In genomic region chr22:20459862-20460261, GRCh38 we compare ENCODE assay signal across 22 cellular contexts. TPM values are rescaled to one million over a fixed set of nuclear protein-coding genes. Genes with fewer than 3 reads are reported as not detected.
DNase-seq lines count a peak whose midpoint lies in the region; ATAC-seq, FAIRE-seq and TF ChIP-seq lines count a peak whose summit lies in the region.
"Had no signal": no experiment of that assay in that cellular context is flagged by ENCODE, and none has a peak within 500 bp of the region (broad histone marks: within the 10 kb centered on the region; RNA-seq: fewer than 3 reads in every experiment).

No MANE protein-coding gene starts in this region.

- H3K36me3 Mint-ChIP-seq in activated CD8-positive, alpha-beta memory T cell treated with anti-CD3 and anti-CD28 coated beads, Interleukin-2, amount 10 ng/mL, durations not matched to agents 7 days and 5 days, result peaks cover 23% of the 10 kb centered on the region
- peaks cover 27% of the 10 kb centered on the region for H3K36me3 Mint-ChIP-seq in nephron progenitor cell (ENCODE audit: low read depth)
- peaks cover 11% of the 10 kb centered on the region for H3K36me3 Mint-ChIP-seq in stimulated activated effector memory CD8-positive, alpha-beta T cell treated with anti-CD3 and anti-CD28 coated beads, Interleukin-12 subunit alpha, Interleukin-12 subunit beta, amount 100 ng/mL, for 72 hours

- in situ Hi-C loops in K562 (cut with MboI), result loop anchor here (5.0 kb wide), 2 partner anchors 38 to 303 kb away; no protein-coding TSS in a partner anchor

- no peak; a peak in 1 of 4 replicates for TF ChIP-seq RAD21 in K562 (CRISPR knock-in tag; conservative IDR thresholded peaks at IDR 0.05 in 1 of 2, IDR thresholded peaks at IDR 0.05 in 1 of 2)

- intact Hi-C loops in K562 (cut with micrococcal nuclease), result loop anchor here (5.0 kb wide), 1 partner anchor 163 kb away; no protein-coding TSS in a partner anchor

- CTCF ChIA-PET in activated CD8-positive, alpha-beta memory T cell treated with anti-CD3 and anti-CD28 coated beads, Interleukin-2, amount 10 ng/mL, durations not matched to agents 7 days and 5 days (lab: Charles Lee), result interaction anchor here (1.4 kb wide), 2 partner anchors 39 to 42 kb away, joined by 3 to 5 read pairs; no protein-coding TSS in a partner anchor
- CTCF ChIA-PET in K562 (lab: Yijun Ruan, JAX; ENCODE audit: low intra/inter-chr PET ratio), result no interaction called here

- no peaks in the 10 kb centered on the region for H3K79me2 ChIP-seq in K562 (ENCODE audit: control insufficient read depth, insufficient read depth, low read length)

- TF ChIP-seq EP300 in K562 (IDR thresholded peaks at IDR 0.05; ENCODE audit: low read length) (no peak), gastroesophageal sphincter (IDR thresholded peaks at IDR 0.05) (no peak)

- H3K9ac ChIP-seq in K562 (ENCODE audit: insufficient read depth in 1 of 2, low read depth in 2 of 2, low read length in 2 of 2), result 0 out of 4 replicates have a peak overlapping the region, but pooled peaks of 1 of the 2 experiments have one; percentile 3

- no peaks in the 10 kb centered on the region for H3K9me3 Mint-ChIP-seq in activated CD8-positive, alpha-beta memory T cell treated with anti-CD3 and anti-CD28 coated beads, Interleukin-2, amount 10 ng/mL, durations not matched to agents 7 days and 5 days (ENCODE audit: low read depth)
- no peaks in the 10 kb centered on the region for H3K9me3 Mint-ChIP-seq in nephron progenitor cell
- no peaks in the 10 kb centered on the region for H3K9me3 Mint-ChIP-seq in stimulated activated effector memory CD8-positive, alpha-beta T cell treated with anti-CD3 and anti-CD28 coated beads, Interleukin-12 subunit alpha, Interleukin-12 subunit beta, amount 100 ng/mL, for 72 hours

- H3K4me3 ChIP-seq in K562 (no peak overlapping the region), gastroesophageal sphincter (no peak overlapping the region)
- H3K4me3 ChIP-seq: SJSA1 had no signal

- POLR2A ChIA-PET in K562 (lab: Yijun Ruan, JAX), result interaction anchor here (0.5 to 1.7 kb wide), 8 partner anchors 9 to 91 kb away, joined by 3 to 10 read pairs (median 4); no protein-coding TSS in a partner anchor

- ATAC-seq in activated CD8-positive, alpha-beta memory T cell treated with anti-CD3 and anti-CD28 coated beads, Interleukin-2, amount 10 ng/mL, durations not matched to agents 7 days and 5 days, result no peak
- ATAC-seq in K562, result no peak
- no peak for ATAC-seq in stimulated activated effector memory CD8-positive, alpha-beta T cell treated with anti-CD3 and anti-CD28 coated beads, Interleukin-12 subunit alpha, Interleukin-12 subunit beta, amount 100 ng/mL, for 72 hours
- no peak for ATAC-seq in gastroesophageal sphincter
- ATAC-seq: PC-3 had no signal

- H3K9me1 ChIP-seq in K562 (ENCODE audit: control insufficient read depth, insufficient read depth, low read length), result no peaks in the 10 kb centered on the region

- no peaks in the 10 kb centered on the region for H3K27me3 Mint-ChIP-seq in activated CD8-positive, alpha-beta memory T cell treated with anti-CD3 and anti-CD28 coated beads, Interleukin-2, amount 10 ng/mL, durations not matched to agents 7 days and 5 days
- peaks cover 8% of the 10 kb centered on the region for H3K27me3 Mint-ChIP-seq in nephron progenitor cell (ENCODE audit: low read depth, poor library complexity)
- H3K27me3 Mint-ChIP-seq: CD4-positive, alpha-beta memory T cell had no signal

- DNase-seq in activated CD8-positive, alpha-beta memory T cell treated with anti-CD3 and anti-CD28 coated beads, Interleukin-2, amount 10 ng/mL, durations not matched to agents 7 days and 5 days, result no peak
- no peak for DNase-seq in activated CD8-positive, alpha-beta memory T cell treated with anti-CD3 and anti-CD28 coated beads, Interleukin-2, amount 50 U/mL, for 48 hours
- DNase-seq in K562 (ENCODE audit: extremely low read depth in 1 of 4, low spot score in 3 of 4) (no peak), nephron progenitor cell (no peak), KG1 (lab: John Stamatoyannopoulos, UW) (no peak), RCC 7860 (ENCODE audit: low spot score) (no peak)
- DNase-seq in stimulated activated effector memory CD8-positive, alpha-beta T cell treated with anti-CD3 and anti-CD28 coated beads, Interleukin-12 subunit alpha, Interleukin-12 subunit beta, amount 100 ng/mL, for 72 hours (ENCODE audit: low spot score in 2 of 2), result no peak
- DNase-seq: BE2C; Calu3; CD4-positive, alpha-beta memory T cell; GF-D8; KBM-7; MV-4-11; NCI-H1417; NCI-H187 treated with DMSO at 0.1 percent for 48 hours; NCI-H2227 treated with DMSO at 0.1 percent for 48 hours; NCI-H510A treated with DMSO at 0.1 percent for 48 hours; NCI-H774; PC-3 had no signal

- H3K4me1 Mint-ChIP-seq in activated CD8-positive, alpha-beta memory T cell treated with anti-CD3 and anti-CD28 coated beads, Interleukin-2, amount 10 ng/mL, durations not matched to agents 7 days and 5 days, result peaks cover 35% of the 10 kb centered on the region
- peaks cover 25% of the 10 kb centered on the region for H3K4me1 Mint-ChIP-seq in nephron progenitor cell
- peaks cover 49% of the 10 kb centered on the region for H3K4me1 Mint-ChIP-seq in stimulated activated effector memory CD8-positive, alpha-beta T cell treated with anti-CD3 and anti-CD28 coated beads, Interleukin-12 subunit alpha, Interleukin-12 subunit beta, amount 100 ng/mL, for 72 hours

- 36% methylated on average over 4 of the region's 4 CpGs for WGBS in K562 (ENCODE audit: insufficient coverage, low coverage, missing lambda C conversion rate)
- 89% methylated on average over 3 of the region's 4 CpGs; no CpG with 5 or more reads in 1 of the 2 donors for WGBS in gastroesophageal sphincter (ENCODE audit: low coverage in 1 of 2), 2 donors

- H3K9me3 ChIP-seq in K562 (replicated peaks; ENCODE audit: control insufficient read depth, insufficient read depth, low read depth, low read length) (no peaks in the 10 kb centered on the region), gastroesophageal sphincter (no peaks in the 10 kb centered on the region)
- H3K9me3 ChIP-seq: BE2C, SJSA1 had no signal

- H3K4me1 ChIP-seq in K562 (replicated peaks in 1 of 2; ENCODE audit: control insufficient read depth in 2 of 2, insufficient read depth in 2 of 2, low read length in 2 of 2) (peaks cover 0 to 1% of the 10 kb centered on the region in 2 experiments; a peak in 3 of 5 replicates), gastroesophageal sphincter (peaks cover 0 to 17% (median 6%) of the 10 kb centered on the region in 3 donors)
- H3K4me1 ChIP-seq: BE2C had no signal

- H3K4me3 Mint-ChIP-seq in activated CD8-positive, alpha-beta memory T cell treated with anti-CD3 and anti-CD28 coated beads, Interleukin-2, amount 10 ng/mL, durations not matched to agents 7 days and 5 days, result no peak overlapping the region
- no peak overlapping the region for H3K4me3 Mint-ChIP-seq in nephron progenitor cell
- H3K4me3 Mint-ChIP-seq in stimulated activated effector memory CD8-positive, alpha-beta T cell treated with anti-CD3 and anti-CD28 coated beads, Interleukin-12 subunit alpha, Interleukin-12 subunit beta, amount 100 ng/mL, for 72 hours, result no peak overlapping the region

- no peak for TF ChIP-seq CTCF in K562 (IDR thresholded peaks at IDR 0.05 in 2 of 3, conservative IDR thresholded peaks at IDR 0.05 in 1 of 3; ENCODE audit: insufficient read depth in 2 of 3, low read depth in 1 of 3, low read length in 3 of 3)
- TF ChIP-seq CTCF in nephron progenitor cell (IDR thresholded peaks at IDR 0.05), result no peak
- no peak for TF ChIP-seq CTCF in gastroesophageal sphincter (IDR thresholded peaks at IDR 0.05)

- no peak for FAIRE-seq in K562 (lab: Jason Lieb, UNC)
- no peak for FAIRE-seq in RCC 7860 (lab: Jason Lieb, UNC)
- FAIRE-seq: A204.1 had no signal

- no TSS peak for BruUV-seq in K562 (replicated peaks; lab: Mats Ljungman, UMichigan)

- H3K4me2 ChIP-seq in K562 (ENCODE audit: insufficient read depth, low read length), result no peak overlapping the region

- no peak overlapping the region for H2AFZ ChIP-seq in K562 (ENCODE audit: low read depth, low read length)

- TF ChIP-seq POLR2A in K562 (conservative IDR thresholded peaks at IDR 0.05) (no peak), gastroesophageal sphincter (IDR thresholded peaks at IDR 0.05) (no peak)

- H4K20me1 ChIP-seq in K562 (replicated peaks; ENCODE audit: control insufficient read depth, insufficient read depth, low read length), result peaks cover 29% of the 10 kb centered on the region

- H3K27ac ChIP-seq in K562 (ENCODE audit: extremely low read depth, low read depth, low read length) (no peak overlapping the region), gastroesophageal sphincter (no peak overlapping the region)
- H3K27ac ChIP-seq: SJSA1 had no signal

- H3K27me3 ChIP-seq in K562 (ENCODE audit: control insufficient read depth in 2 of 2, insufficient read depth in 2 of 2, low read length in 2 of 2) (peaks cover 6 to 13% of the 10 kb centered on the region in 2 experiments; a peak in 4 of 5 replicates), gastroesophageal sphincter (no peaks in the 10 kb centered on the region)
- H3K27me3 ChIP-seq: BE2C, SJSA1 had no signal

- H3K27ac Mint-ChIP-seq in activated CD8-positive, alpha-beta memory T cell treated with anti-CD3 and anti-CD28 coated beads, Interleukin-2, amount 10 ng/mL, durations not matched to agents 7 days and 5 days, result peak overlapping the region; percentile 30
- H3K27ac Mint-ChIP-seq in nephron progenitor cell, result peak overlapping the region; percentile 23
- peak overlapping the region; percentile 62 for H3K27ac Mint-ChIP-seq in stimulated activated effector memory CD8-positive, alpha-beta T cell treated with anti-CD3 and anti-CD28 coated beads, Interleukin-12 subunit alpha, Interleukin-12 subunit beta, amount 100 ng/mL, for 72 hours

- H3K36me3 ChIP-seq in K562 (ENCODE audit: control insufficient read depth, insufficient read depth, low read length), result no peaks in the 10 kb centered on the region
- H3K36me3 ChIP-seq in gastroesophageal sphincter, result peaks cover 0 to 61% of the 10 kb centered on the region in 2 donors

RNA-seq across cellular contexts. Expression of gene SCARF2, which starts 22.2 kb away (rescaled TPM):
- total RNA-seq in activated CD8-positive, alpha-beta memory T cell treated with anti-CD3 and anti-CD28 coated beads, Interleukin-2, amount 10 ng/mL, durations not matched to agents 7 days and 5 days, result 1 to 10 TPM in 1 of 2 experiments, under 1 TPM in 1; 0.54 to 1.1 TPM
- total RNA-seq in K562 (2011; cell fraction: chromatin; rRNA removed; ENCODE audit: low replicate concordance), result 0.65 TPM in 1 of 2 replicates, not detected in the other
- total RNA-seq in K562 (2011; cell fraction: nucleolus; rRNA removed), result 0.50 and 0.92 TPM in 2 replicates
- total RNA-seq in K562 (2011; cell fraction: nucleoplasm; rRNA removed), result 0.15 TPM in 2 replicates
- 0.20 and 0.32 TPM in 2 replicates for total RNA-seq in K562 (2014; rRNA removed)
- not detected in 2 replicates for total RNA-seq in K562 (2014; rRNA removed; fragmentation: Illumina TruSeq; extraction: Trizol)
- total RNA-seq in K562 (2015; rRNA removed; fragmentation: Illumina TruSeq; extraction: Trizol), result not detected in 2 replicates
- total RNA-seq in K562 (2021), result 0.13 and 0.29 TPM in 2 replicates
- 0.06 and 0.26 TPM in 2 replicates for polyA plus RNA-seq in K562 (2011; rRNA removed)
- 0.15 and 0.25 TPM in 2 replicates for polyA plus RNA-seq in K562 (2011; cell fraction: cytosol; rRNA removed)
- polyA plus RNA-seq in K562 (2011; cell fraction: nucleus; rRNA removed), result 0.61 and 0.65 TPM in 2 replicates
- 0.21 and 1.3 TPM in 2 replicates for polyA plus RNA-seq in K562 (2012)
- not detected in 2 replicates for polyA plus RNA-seq in K562 (2014; fragmentation: Illumina TruSeq; extraction: Trizol)
- polyA plus RNA-seq in K562 (2014; fragmentation: Nextera tagmentation; extraction: Ambion mirVana), result not detected
- 0.13 and 0.23 TPM in 2 replicates for polyA plus RNA-seq in K562 (2014; rRNA removed)
- polyA minus RNA-seq in K562 (2011; rRNA and poly(A)+ RNA removed), result not detected in 2 replicates
- not detected in 2 replicates for polyA minus RNA-seq in K562 (2011; cell fraction: cytosol; rRNA and poly(A)+ RNA removed)
- 0.22 and 0.27 TPM in 2 replicates for polyA minus RNA-seq in K562 (2011; cell fraction: nucleus; rRNA and poly(A)+ RNA removed)
- 10 to 100 TPM; 14.8 to 25.3 (median 20.1) TPM for total RNA-seq in gastroesophageal sphincter

RNA-seq across cellular contexts. Expression of gene KLHL22, which starts 35.7 kb away (rescaled TPM):
- 10 to 100 TPM; 27.5 to 31.7 TPM for total RNA-seq in activated CD8-positive, alpha-beta memory T cell treated with anti-CD3 and anti-CD28 coated beads, Interleukin-2, amount 10 ng/mL, durations not matched to agents 7 days and 5 days
- 116 and 152 TPM in 2 replicates for total RNA-seq in K562 (2011; cell fraction: chromatin; rRNA removed; ENCODE audit: low replicate concordance)
- total RNA-seq in K562 (2011; cell fraction: nucleolus; rRNA removed), result 68.5 and 75.0 TPM in 2 replicates
- 88.1 and 101 TPM in 2 replicates for total RNA-seq in K562 (2011; cell fraction: nucleoplasm; rRNA removed)
- 15.1 and 15.6 TPM in 2 replicates for total RNA-seq in K562 (2014; rRNA removed)
- total RNA-seq in K562 (2014; rRNA removed; fragmentation: Illumina TruSeq; extraction: Trizol), result 13.5 and 15.3 TPM in 2 replicates
- total RNA-seq in K562 (2015; rRNA removed; fragmentation: Illumina TruSeq; extraction: Trizol), result 15.2 and 15.7 TPM in 2 replicates
- 20.1 and 21.1 TPM in 2 replicates for total RNA-seq in K562 (2021)
- polyA plus RNA-seq in K562 (2011; rRNA removed), result 25.6 and 43.0 TPM in 2 replicates
- 24.5 and 36.2 TPM in 2 replicates for polyA plus RNA-seq in K562 (2011; cell fraction: cytosol; rRNA removed)
- 73.7 and 92.5 TPM in 2 replicates for polyA plus RNA-seq in K562 (2011; cell fraction: nucleus; rRNA removed)
- 15.0 and 42.6 TPM in 2 replicates for polyA plus RNA-seq in K562 (2012)
- 15.4 and 16.5 TPM in 2 replicates for polyA plus RNA-seq in K562 (2014; fragmentation: Illumina TruSeq; extraction: Trizol)
- 1 to 10 TPM; 1.3 to 1.8 TPM for polyA plus RNA-seq in K562 (2014; fragmentation: Nextera tagmentation; extraction: Ambion mirVana)
- 15.8 and 18.6 TPM in 2 replicates for polyA plus RNA-seq in K562 (2014; rRNA removed)
- polyA minus RNA-seq in K562 (2011; rRNA and poly(A)+ RNA removed), result 24.1 and 42.3 TPM in 2 replicates
- 13.4 and 21.4 TPM in 2 replicates for polyA minus RNA-seq in K562 (2011; cell fraction: cytosol; rRNA and poly(A)+ RNA removed)
- 36.2 and 65.9 TPM in 2 replicates for polyA minus RNA-seq in K562 (2011; cell fraction: nucleus; rRNA and poly(A)+ RNA removed)
- total RNA-seq in gastroesophageal sphincter, result 10 to 100 TPM; 25.0 to 44.5 (median 33.9) TPM

RNA-seq across cellular contexts. Expression of gene MED15, which starts 47.5 kb away (rescaled TPM):
- 100 to 1,000 TPM; 145 to 179 TPM for total RNA-seq in activated CD8-positive, alpha-beta memory T cell treated with anti-CD3 and anti-CD28 coated beads, Interleukin-2, amount 10 ng/mL, durations not matched to agents 7 days and 5 days
- 482 and 971 TPM in 2 replicates for total RNA-seq in K562 (2011; cell fraction: chromatin; rRNA removed; ENCODE audit: low replicate concordance)
- 663 TPM in 2 replicates for total RNA-seq in K562 (2011; cell fraction: nucleolus; rRNA removed)
- total RNA-seq in K562 (2011; cell fraction: nucleoplasm; rRNA removed), result 469 and 476 TPM in 2 replicates
- total RNA-seq in K562 (2014; rRNA removed) (72.6 and 103 TPM in 2 replicates), K562 (2014; rRNA removed; fragmentation: Illumina TruSeq; extraction: Trizol) (26.1 and 26.4 TPM in 2 replicates), K562 (2015; rRNA removed; fragmentation: Illumina TruSeq; extraction: Trizol) (59.2 and 60.1 TPM in 2 replicates), K562 (2021) (264 and 271 TPM in 2 replicates), gastroesophageal sphincter (10 to 100 TPM; 30.6 to 62.3 (median 54.3) TPM)
- polyA plus RNA-seq in K562 (2011; rRNA removed) (40.4 and 111 TPM in 2 replicates), K562 (2014; fragmentation: Illumina TruSeq; extraction: Trizol) (76.0 and 122 TPM in 2 replicates), K562 (2014; fragmentation: Nextera tagmentation; extraction: Ambion mirVana) (1 to 10 TPM; 4.0 to 5.2 TPM), K562 (2014; rRNA removed) (102 and 130 TPM in 2 replicates)
- 75.5 and 117 TPM in 2 replicates for polyA plus RNA-seq in K562 (2011; cell fraction: cytosol; rRNA removed)
- polyA plus RNA-seq in K562 (2011; cell fraction: nucleus; rRNA removed), result 369 and 471 TPM in 2 replicates
- 148 and 229 TPM in 2 replicates for polyA plus RNA-seq in K562 (2012)
- polyA minus RNA-seq in K562 (2011; rRNA and poly(A)+ RNA removed), result 98.8 and 108 TPM in 2 replicates
- 188 and 326 TPM in 2 replicates for polyA minus RNA-seq in K562 (2011; cell fraction: cytosol; rRNA and poly(A)+ RNA removed)
- polyA minus RNA-seq in K562 (2011; cell fraction: nucleus; rRNA and poly(A)+ RNA removed), result 310 and 409 TPM in 2 replicates

Comparison
In these comparisons a context has a peak if more than half of its experiments do, and no peak if none do; other contexts are left out.
1. RNA of gene SCARF2, which starts 22.2 kb away (total RNA-seq): 14.8 to 25.3 TPM in gastroesophageal sphincter; 0.54 to 1.1 TPM in activated CD8-positive, alpha-beta memory T cell treated with anti-CD3 and anti-CD28 coated beads, Interleukin-2, amount 10 ng/mL, durations not matched to agents 7 days and 5 days and 0.13 to 0.92 TPM in K562; every median in the first group is over 4 times any median in the second.
2. Peak in every context shown above with its lines, with median percentiles within 50 percentile points of each other: H3K27ac Mint-ChIP-seq.